ENCODE assay signal across 9 cellular contexts in genomic region chr11:119337581-119338317, GRCh38. TPM values are rescaled to one million over a fixed set of nuclear protein-coding genes. Genes with fewer than 3 reads are reported as not detected.
DNase-seq lines count a peak whose midpoint lies in the region; ATAC-seq, FAIRE-seq and TF ChIP-seq lines count a peak whose summit lies in the region.
"Had no signal": no experiment of that assay in that cellular context is flagged by ENCODE, and none has a peak within 500 bp of the region (broad histone marks: within the 10 kb centered on the region; RNA-seq: fewer than 3 reads in every experiment).

No MANE protein-coding gene starts in this region.

- H3K4me1 ChIP-seq in ES-I3 (ENCODE audit: insufficient read depth, low read length) = peaks cover 22% of the 10 kb centered on the region
- H3K4me1 ChIP-seq in Peyer's patch = peaks cover 3 to 74% (median 22%) of the 10 kb centered on the region in 4 donors
- peaks cover 27% of the 10 kb centered on the region for H3K4me1 ChIP-seq in rectal smooth muscle tissue (ENCODE audit: control insufficient read depth, insufficient read depth, low read length)

- DNase-seq in Peyer's patch (peak in 1 of 3 donors; percentile 49), fibroblast of pulmonary artery (ENCODE audit: low read depth) (peak; percentile 50), NCI-H2196 treated with DMSO at 0.1 percent for 48 hours (lab: John Stamatoyannopoulos, UW; ENCODE audit: unreplicated experiment) (no peak), GM12892 (ENCODE audit: insufficient read length) (no peak), NCI-H345 treated with DMSO at 0.1 percent for 48 hours (lab: John Stamatoyannopoulos, UW; ENCODE audit: unreplicated experiment) (no peak)

- TF ChIP-seq CTCF in Peyer's patch (IDR thresholded peaks at IDR 0.05) (no peak), fibroblast of pulmonary artery (IDR thresholded peaks at IDR 0.05; ENCODE audit: low read length, missing control alignments) (no peak)

- H3K36me3 ChIP-seq in ES-I3 (ENCODE audit: insufficient read depth, low read length) (no peaks in the 10 kb centered on the region), Peyer's patch (no peaks in the 10 kb centered on the region), rectal smooth muscle tissue (ENCODE audit: control insufficient read depth, insufficient read depth, low read length) (no peaks in the 10 kb centered on the region)

- FAIRE-seq in GM12892 (lab: Jason Lieb, UNC) = no peak

- TF ChIP-seq POLR2A in Peyer's patch (IDR thresholded peaks at IDR 0.05) (no peak), GM12892 (IDR thresholded peaks at IDR 0.05; ENCODE audit: low read depth, low read length) (no peak)

- no peak overlapping the region for H3K4me3 ChIP-seq in Peyer's patch
- peak overlapping the region; percentile 67 for H3K4me3 ChIP-seq in fibroblast of pulmonary artery (replicated peaks; ENCODE audit: low read depth, low read length)
- no peak overlapping the region for H3K4me3 ChIP-seq in rectal smooth muscle tissue (ENCODE audit: low read length)

- H3K27me3 ChIP-seq in Peyer's patch = peaks cover 0 to 5% of the 10 kb centered on the region in 2 donors
- H3K27me3 ChIP-seq in rectal smooth muscle tissue (ENCODE audit: control insufficient read depth, insufficient read depth, low read length) = peaks cover 10% of the 10 kb centered on the region

- no peak for ATAC-seq in GM21423 (IDR thresholded peaks at IDR 0.05; ENCODE audit: unreplicated experiment)

- H3K27ac ChIP-seq in Peyer's patch = peak overlapping the region in 3 of 4 donors; percentile 31 to 90 (median 78)
- peak overlapping the region; percentile 44 for H3K27ac ChIP-seq in rectal smooth muscle tissue (ENCODE audit: low read depth, low read length)

- H3K9me3 ChIP-seq in ES-I3 (ENCODE audit: control insufficient read depth, insufficient read depth, low read length) (no peaks in the 10 kb centered on the region), Peyer's patch (no peaks in the 10 kb centered on the region)

- peak overlapping the region; percentile 65 for H3K9ac ChIP-seq in ES-I3 (ENCODE audit: low read depth, low read length)
- no peak overlapping the region for H3K9ac ChIP-seq in rectal smooth muscle tissue (ENCODE audit: low read length)

RNA-seq across cellular contexts. Expression of gene C1QTNF5, which starts 2.9 kb away (rescaled TPM):
- 10 to 100 TPM; 10.3 to 26.4 (median 11.8) TPM for total RNA-seq in Peyer's patch
- polyA plus RNA-seq in GM12892 (2012; ENCODE audit: missing spikeins) = not detected
- total RNA-seq: activated B cell treated with CpG ODN at 0.5 μM for 24 hours had no signal

RNA-seq across cellular contexts. Expression of gene RNF26, which starts 3.4 kb away (rescaled TPM):
- 10 to 100 TPM; 15.5 to 23.4 (median 16.5) TPM for total RNA-seq in Peyer's patch
- polyA plus RNA-seq in GM12892 (2012; ENCODE audit: missing spikeins) = 8.6 TPM

RNA-seq across cellular contexts. Expression of gene MFRP, which starts 8.8 kb away (rescaled TPM):
- not detected for total RNA-seq in Peyer's patch
- polyA plus RNA-seq in GM12892 (2012; ENCODE audit: missing spikeins) = not detected
- total RNA-seq: activated B cell treated with CpG ODN at 0.5 μM for 24 hours had no signal

RNA-seq across cellular contexts. Expression of gene MCAM, which starts 20.8 kb away (rescaled TPM):
- 100 to 1,000 TPM in 1 of 4 donors, 10 to 100 TPM in 3; 27.5 to 112 (median 66.2) TPM for total RNA-seq in Peyer's patch
- polyA plus RNA-seq in GM12892 (2012; ENCODE audit: missing spikeins) = 3.1 TPM

RNA-seq across cellular contexts. Expression of gene USP2, which starts 43.7 kb away (rescaled TPM):
- 10 to 100 TPM in 3 of 4 donors, 1 to 10 TPM in 1; 2.5 to 61.8 (median 32.2) TPM for total RNA-seq in Peyer's patch
- polyA plus RNA-seq in GM12892 (2012; ENCODE audit: missing spikeins) = 1.4 TPM
